In genomic region chr3:67920311-67920710, GRCh38 we compare ENCODE assay signal across 34 cellular contexts.
"Had no signal": no experiment of that assay in that cellular context is flagged by ENCODE, and none has a peak within 500 bp of the region (broad histone marks: within the 10 kb centered on the region; RNA-seq: fewer than 3 reads in every experiment).

No MANE protein-coding gene starts in this region.

- H3K4me3 ChIP-seq: MG63 had no signal

- H3K36me3 ChIP-seq: MG63 had no signal

- DNase-seq: Karpas-422, Kasumi-1, MG63, MM.1S, MV-4-11, NCI-H1048, NCI-H1092, NCI-H1092 treated with DMSO at 0.1 percent for 48 hours, NCI-H1105, NCI-H1105 treated with DMSO at 0.1 percent for 48 hours, NCI-H1417, NCI-H1417 treated with DMSO at 0.1 percent for 48 hours, NCI-H1436, NCI-H1436 treated with DMSO at 0.1 percent for 48 hours, NCI-H146, NCI-H1694, NCI-H1694 treated with DMSO at 0.1 percent for 48 hours, NCI-H187, NCI-H187 treated with DMSO at 0.1 percent for 48 hours, NCI-H1930, NCI-H2029, NCI-H2029 treated with DMSO at 0.1 percent for 48 hours, NCI-H2081, NCI-H2081 treated with DMSO at 0.1 percent for 48 hours, NCI-H2107, NCI-H2171, NCI-H2171 treated with DMSO at 0.1 percent for 48 hours, NCI-H2227 treated with DMSO at 0.1 percent for 48 hours, NCI-H226, NCI-H345, NCI-H446, NCI-H446 treated with DMSO at 0.1 percent for 48 hours, NCI-H510A, NCI-H510A treated with DMSO at 0.1 percent for 48 hours had no signal

- H3K27me3 ChIP-seq: MG63 had no signal

- H3K9me3 ChIP-seq: MG63 had no signal
